11 cellular contexts compared by ENCODE assay signal in the genomic region with DNA sequence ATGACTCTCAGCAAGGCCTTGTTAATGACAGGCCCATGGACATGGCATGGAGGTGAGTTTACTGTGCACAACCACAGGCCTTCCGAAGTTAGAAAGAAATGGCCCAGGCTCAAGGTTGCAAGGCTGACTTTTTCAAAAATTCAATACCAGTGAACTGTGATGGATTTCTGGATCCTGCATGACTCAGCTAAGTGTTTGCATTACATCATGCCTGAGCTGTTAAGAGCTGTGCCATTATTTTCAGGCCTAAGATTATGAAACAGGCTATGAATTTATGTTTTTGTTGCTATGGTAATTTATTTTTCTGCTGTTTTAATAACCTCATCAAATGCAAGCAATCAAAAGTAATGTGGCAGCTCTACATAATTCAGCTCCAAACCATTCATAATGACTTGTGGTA.
A peak's percentile ranks its signal among the peaks of the same experiment; 100 is the strongest.
DNase-seq lines count a peak whose midpoint lies in the region; FAIRE-seq and TF ChIP-seq lines count a peak whose summit lies in the region.
"Had no signal": no experiment of that assay in that cellular context is flagged by ENCODE, and none has a peak within 500 bp of the region (broad histone marks: within the 10 kb centered on the region; RNA-seq: fewer than 3 reads in every experiment).

No MANE protein-coding gene starts in this region.

- H3K27ac Mint-ChIP-seq in type B pancreatic cell: peak overlapping the region; percentile 82
- H3K27ac Mint-ChIP-seq: activated CD4-positive, alpha-beta T cell treated with anti-CD3 and anti-CD28 coated beads, Interleukin-2, amount 10 ng/mL, durations not matched to agents 24 days and 14 days had no signal

- TF ChIP-seq POLR2A in ovary (IDR thresholded peaks at IDR 0.05): no peak

- intact Hi-C loops in ovary (cut with DNase I): no loop called here

- H3K36me3 ChIP-seq in ovary: no peaks in the 10 kb centered on the region
- H3K36me3 ChIP-seq: BE2C had no signal

- TF ChIP-seq CTCF in type B pancreatic cell (conservative IDR thresholded peaks at IDR 0.05) (no peak), ovary (IDR thresholded peaks at IDR 0.05) (no peak)

- no peak overlapping the region for H3K4me3 ChIP-seq in ovary

- whole genome bisulfite sequencing in ovary, 3 donors: 12 to 20% (median 15%) methylated on average over 1 of the region's 1 CpG

- no peaks in the 10 kb centered on the region for H3K36me3 Mint-ChIP-seq in type B pancreatic cell

- H3K27ac ChIP-seq in angular gyrus (ENCODE audit: low read depth, low read length): peak overlapping the region; percentile 57
- no peak overlapping the region for H3K27ac ChIP-seq in ovary

- no peaks in the 10 kb centered on the region for H3K9me3 ChIP-seq in ovary

- H3K4me1 ChIP-seq in ovary (ENCODE audit: insufficient read depth): no peaks in the 10 kb centered on the region
- H3K4me1 ChIP-seq: BE2C had no signal

- H3K4me3 Mint-ChIP-seq in type B pancreatic cell: no peak overlapping the region
- H3K4me3 Mint-ChIP-seq: activated CD4-positive, alpha-beta T cell treated with anti-CD3 and anti-CD28 coated beads, Interleukin-2, amount 10 ng/mL, durations not matched to agents 24 days and 14 days had no signal

- peaks cover 17% of the 10 kb centered on the region for H3K4me1 Mint-ChIP-seq in type B pancreatic cell (ENCODE audit: unreplicated experiment)
- H3K4me1 Mint-ChIP-seq: activated CD4-positive, alpha-beta T cell treated with anti-CD3 and anti-CD28 coated beads, Interleukin-2, amount 10 ng/mL, durations not matched to agents 24 days and 14 days had no signal

- no peaks in the 10 kb centered on the region for H3K9me3 Mint-ChIP-seq in type B pancreatic cell
- H3K9me3 Mint-ChIP-seq: activated CD4-positive, alpha-beta T cell treated with anti-CD3 and anti-CD28 coated beads, Interleukin-2, amount 10 ng/mL, durations not matched to agents 24 days and 14 days had no signal

- TF ChIP-seq EP300 in ovary (IDR thresholded peaks at IDR 0.05): no peak

- FAIRE-seq in islet of Langerhans (lab: Jason Lieb, UNC): peak; percentile 96

- no peaks in the 10 kb centered on the region for H3K27me3 ChIP-seq in ovary
- H3K27me3 ChIP-seq: BE2C had no signal

- DNase-seq in NCI-H748 (lab: John Stamatoyannopoulos, UW; ENCODE audit: unreplicated experiment) (peak; percentile 34), NCI-H748 treated with DMSO at 0.1 percent for 48 hours (lab: John Stamatoyannopoulos, UW) (no peak), type B pancreatic cell (ENCODE audit: extremely low spot score, unreplicated experiment) (no peak), NCI-H1436 treated with DMSO at 0.1 percent for 48 hours (lab: John Stamatoyannopoulos, UW) (no peak), NCI-H1092 (lab: John Stamatoyannopoulos, UW) (no peak), ovary (no peak)
- DNase-seq: activated CD4-positive, alpha-beta T cell treated with anti-CD3 and anti-CD28 coated beads, Interleukin-2, amount 10 ng/mL, durations not matched to agents 24 days and 14 days; BE2C; NCI-H345 had no signal

- H3K27me3 Mint-ChIP-seq in type B pancreatic cell: no peaks in the 10 kb centered on the region
- H3K27me3 Mint-ChIP-seq: activated CD4-positive, alpha-beta T cell treated with anti-CD3 and anti-CD28 coated beads, Interleukin-2, amount 10 ng/mL, durations not matched to agents 24 days and 14 days had no signal
